ENCODE assay signal across 8 cellular contexts in the genomic region with DNA sequence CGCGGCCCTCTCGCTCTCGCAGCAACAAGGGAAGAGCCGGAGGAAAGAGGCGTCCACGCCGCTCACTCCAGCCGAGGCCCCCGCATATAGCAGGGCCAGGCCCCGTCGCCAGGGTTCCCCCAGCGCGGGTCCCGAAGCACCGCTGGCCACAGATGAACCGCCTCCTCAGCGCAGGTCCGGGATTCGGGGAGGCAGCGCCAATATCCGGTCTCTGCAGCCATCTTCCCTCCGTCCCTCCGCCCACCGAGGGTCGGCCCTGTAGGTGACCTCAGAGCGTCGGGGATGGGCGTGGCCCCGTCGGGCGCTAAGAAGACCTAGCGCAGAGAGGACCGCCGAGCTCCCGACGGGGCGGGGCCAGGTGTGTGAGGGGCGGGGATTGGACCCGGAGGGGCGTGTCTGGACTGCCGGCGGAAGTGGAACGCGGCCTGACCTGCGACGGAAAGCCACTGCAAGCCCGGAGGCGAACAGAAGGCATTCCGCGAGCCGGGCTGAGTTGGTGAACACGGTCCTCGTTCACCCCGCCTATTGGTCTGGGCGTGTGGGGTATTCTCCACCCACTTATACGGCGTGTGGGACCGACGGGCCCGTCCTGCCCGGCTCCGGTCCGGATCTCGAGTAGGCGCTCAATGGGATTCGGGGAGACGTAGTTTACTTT. TPM values are rescaled to one million over a fixed set of nuclear protein-coding genes. Genes with fewer than 3 reads are reported as not detected.
DNase-seq lines count a peak whose midpoint lies in the region; ATAC-seq and TF ChIP-seq lines count a peak whose summit lies in the region.

No MANE protein-coding gene starts in this region.

- H3K9me3 ChIP-seq in upper lobe of right lung, result peaks cover 26% of the 10 kb centered on the region

- intact Hi-C loops in left cardiac atrium (cut with DNase I) (loop anchor here in 1 of 2 donors (10.0 kb wide), 1 partner anchor 231 kb away; a partner anchor contains a TSS), posterior vena cava (cut with DNase I) (loop anchor here in 1 of 2 donors (2.0 kb wide), 1 partner anchor 47 kb away; a partner anchor contains a TSS), upper lobe of right lung (cut with DNase I) (no loop called here)

- TF ChIP-seq POLR2A in GM15510 (IDR thresholded peaks at IDR 0.05; ENCODE audit: borderline replicate concordance, extremely low read depth, insufficient read length), result peak; percentile 92

- peak overlapping the region; percentile 85 for H3K4me3 ChIP-seq in upper lobe of right lung

- H3K27ac ChIP-seq in upper lobe of right lung, result peak overlapping the region; percentile 97

- peaks cover 9% of the 10 kb centered on the region for H3K4me1 ChIP-seq in upper lobe of right lung

- no peaks in the 10 kb centered on the region for H3K36me3 ChIP-seq in upper lobe of right lung

- DNase-seq in NCI-H146 treated with DMSO at 0.1 percent for 48 hours (lab: John Stamatoyannopoulos, UW; ENCODE audit: unreplicated experiment) (peak; percentile 89), T-helper 1 cell (peak; percentile 94 to 99 (median 96)), amniotic stem cell (lab: John Stamatoyannopoulos, UW) (peak; percentile 88), left cardiac atrium (peak; percentile 93), posterior vena cava (ENCODE audit: low spot score) (peak; percentile 98), upper lobe of right lung (peak; percentile 99)

- no peaks in the 10 kb centered on the region for H3K27me3 ChIP-seq in upper lobe of right lung

- ATAC-seq in HG02884 (IDR thresholded peaks at IDR 0.05; ENCODE audit: unreplicated experiment), result peak; percentile 90
- peak; percentile 98 to 99 for ATAC-seq in left cardiac atrium
- peak; percentile 99 for ATAC-seq in upper lobe of right lung

- TF ChIP-seq CTCF in upper lobe of right lung (IDR thresholded peaks at IDR 0.05), result no peak

RNA-seq across cellular contexts. Expression of a gene that starts 26.8 kb away (rescaled TPM):
- 10 to 100 TPM; 10.4 to 23.5 TPM for total RNA-seq in left cardiac atrium
- total RNA-seq in posterior vena cava, result 10 to 100 TPM in 1 of 2 donors, 1 to 10 TPM in 1; 6.9 to 18.1 TPM
- 40.4 TPM for total RNA-seq in upper lobe of right lung

RNA-seq across cellular contexts. Expression of a gene that starts 47.4 kb away (rescaled TPM):
- total RNA-seq in left cardiac atrium (1 to 10 TPM; 1.7 to 1.8 TPM), posterior vena cava (1 to 10 TPM; 3.6 to 4.5 TPM), upper lobe of right lung (91.1 TPM)

Comparison
In these comparisons a context has a peak if more than half of its experiments do, and no peak if none do; other contexts are left out.
1. Peak in every context shown above with its lines: DNase-seq, ATAC-seq, H3K4me3 ChIP-seq and H3K27ac ChIP-seq.
2. RNA of a gene that starts 47.4 kb away (total RNA-seq): 91.1 TPM in upper lobe of right lung (single experiment); 3.6 to 4.5 TPM in posterior vena cava and 1.7 to 1.8 TPM in left cardiac atrium; every median in the first group is over 10 times any median in the second.